In the genomic region with DNA sequence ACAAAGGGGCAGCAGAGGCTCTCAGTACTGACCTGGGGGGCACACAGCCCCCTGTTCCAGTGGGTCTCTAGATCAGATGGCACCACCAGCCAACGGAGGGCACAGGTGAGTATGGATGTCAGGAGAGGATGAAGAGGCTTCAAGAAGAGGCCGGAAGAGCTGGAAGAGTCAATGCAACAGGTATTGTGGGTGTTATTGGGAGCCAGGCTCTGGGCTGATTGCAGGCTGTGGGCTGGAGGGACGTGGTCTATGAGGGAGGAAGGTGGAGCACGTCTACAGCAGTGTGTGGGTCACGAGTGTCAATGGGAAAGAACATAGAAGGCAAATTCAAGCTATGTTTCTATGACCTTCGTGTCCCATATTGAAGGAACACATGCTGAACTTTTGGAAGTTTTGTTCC, we compare ENCODE assay signal across 18 cellular contexts. TPM values are rescaled to one million over a fixed set of nuclear protein-coding genes. Genes with fewer than 3 reads are reported as not detected.
DNase-seq lines count a peak whose midpoint lies in the region; ATAC-seq and TF ChIP-seq lines count a peak whose summit lies in the region.
"Had no signal": no experiment of that assay in that cellular context is flagged by ENCODE, and none has a peak within 500 bp of the region (broad histone marks: within the 10 kb centered on the region; RNA-seq: fewer than 3 reads in every experiment).

No MANE protein-coding gene starts in this region.

- TF ChIP-seq CTCF in Peyer's patch (IDR thresholded peaks at IDR 0.05) (no peak), endodermal cell (conservative IDR thresholded peaks at IDR 0.05) (no peak), neural progenitor cell (IDR thresholded peaks at IDR 0.05) (no peak)

- TF ChIP-seq POLR2A in Peyer's patch (IDR thresholded peaks at IDR 0.05): no peak

- no peaks in the 10 kb centered on the region for H3K27me3 ChIP-seq in Peyer's patch
- peaks cover 38% of the 10 kb centered on the region for H3K27me3 ChIP-seq in endodermal cell (ENCODE audit: control insufficient read depth, insufficient read depth, low read length, poor library complexity, severe bottlenecking)
- H3K27me3 ChIP-seq in neural progenitor cell: peaks cover 10% of the 10 kb centered on the region

- no peak for DNase-seq in activated CD4-positive, alpha-beta T cell treated with anti-CD3 and anti-CD28 coated beads for 36 hours
- no peak for DNase-seq in activated CD4-positive, alpha-beta T cell treated with anti-CD3 and anti-CD28 coated beads for 48 hours
- DNase-seq in Peyer's patch: no peak
- DNase-seq in endodermal cell: peak; percentile 17
- DNase-seq in stimulated activated effector memory CD8-positive, alpha-beta T cell treated with anti-CD3 and anti-CD28 coated beads, Interleukin-12 subunit alpha, Interleukin-12 subunit beta, amount 100 ng/mL, for 72 hours (ENCODE audit: low spot score in 2 of 2): peak in 1 of 2 donors; percentile 49
- no peak for DNase-seq in dedifferentiated amniotic fluid mesenchymal stem cell (ENCODE audit: extremely low spot score)
- DNase-seq in neural progenitor cell (ENCODE audit: low spot score): no peak
- no peak for DNase-seq in ecto neural progenitor cell (ENCODE audit: low spot score)
- DNase-seq: COR-L47; NCI-H187 treated with DMSO at 0.1 percent for 48 hours; NCI-H526; PC-9; psoas muscle; stimulated activated CD4-positive, alpha-beta T cell treated with anti-CD3 and anti-CD28 coated beads, Interleukin-15, amount 100 ng/mL, for 24 hours had no signal

- peaks cover 6% of the 10 kb centered on the region for H3K36me3 Mint-ChIP-seq in activated CD4-positive, alpha-beta T cell treated with anti-CD3 and anti-CD28 coated beads for 36 hours (ENCODE audit: low read depth)
- H3K36me3 Mint-ChIP-seq in endodermal cell (ENCODE audit: low read depth) (no peaks in the 10 kb centered on the region), neural progenitor cell (no peaks in the 10 kb centered on the region)
- H3K36me3 Mint-ChIP-seq in stimulated activated effector memory CD8-positive, alpha-beta T cell treated with anti-CD3 and anti-CD28 coated beads, Interleukin-12 subunit alpha, Interleukin-12 subunit beta, amount 100 ng/mL, for 72 hours: peaks cover 6% of the 10 kb centered on the region

- POLR2A ChIA-PET in activated CD4-positive, alpha-beta T cell treated with anti-CD3 and anti-CD28 coated beads for 36 hours (lab: Charles Lee): interaction anchor here (0.9 to 1.7 kb wide), 2 partner anchors 15 to 19 kb away, joined by 3 to 8 read pairs; partner anchors contain the start of gene TAGAP

- intact Hi-C loops in activated CD4-positive, alpha-beta T cell treated with anti-CD3 and anti-CD28 coated beads for 36 hours (cut with DNase I, micrococcal nuclease): loop anchor here in 1 of 2 experiments (2.0 kb wide), 1 partner anchor 13 kb away; no protein-coding TSS in a partner anchor

- peaks cover 6% of the 10 kb centered on the region for H3K9me3 Mint-ChIP-seq in activated CD4-positive, alpha-beta T cell treated with anti-CD3 and anti-CD28 coated beads for 36 hours (ENCODE audit: low read depth)
- H3K9me3 Mint-ChIP-seq in endodermal cell (no peaks in the 10 kb centered on the region), neural progenitor cell (no peaks in the 10 kb centered on the region)
- H3K9me3 Mint-ChIP-seq in stimulated activated effector memory CD8-positive, alpha-beta T cell treated with anti-CD3 and anti-CD28 coated beads, Interleukin-12 subunit alpha, Interleukin-12 subunit beta, amount 100 ng/mL, for 72 hours: no peaks in the 10 kb centered on the region

- CTCF ChIA-PET in activated CD4-positive, alpha-beta T cell treated with anti-CD3 and anti-CD28 coated beads for 36 hours (lab: Charles Lee): interaction anchor here (0.6 to 2.7 kb wide), 14 partner anchors 9 to 55 kb away, joined by 3 to 13 read pairs (median 4); partner anchors contain the start of gene TAGAP

- H3K4me3 Mint-ChIP-seq in activated CD4-positive, alpha-beta T cell treated with anti-CD3 and anti-CD28 coated beads for 36 hours: no peak overlapping the region
- H3K4me3 Mint-ChIP-seq in endodermal cell: no peak overlapping the region
- H3K4me3 Mint-ChIP-seq in stimulated activated effector memory CD8-positive, alpha-beta T cell treated with anti-CD3 and anti-CD28 coated beads, Interleukin-12 subunit alpha, Interleukin-12 subunit beta, amount 100 ng/mL, for 72 hours: peak overlapping the region; percentile 45
- H3K4me3 Mint-ChIP-seq in neural progenitor cell: no peak overlapping the region

- H3K79me2 ChIP-seq in neural progenitor cell (ENCODE audit: low read depth): no peaks in the 10 kb centered on the region

- H3K27me3 Mint-ChIP-seq in activated CD4-positive, alpha-beta T cell treated with anti-CD3 and anti-CD28 coated beads for 36 hours: no peaks in the 10 kb centered on the region
- H3K27me3 Mint-ChIP-seq in endodermal cell (ENCODE audit: insufficient read depth) (peaks cover 58% of the 10 kb centered on the region), neural progenitor cell (ENCODE audit: insufficient read depth, low read depth) (peaks cover 2% of the 10 kb centered on the region)

- no peaks in the 10 kb centered on the region for H3F3A ChIP-seq in neural progenitor cell (ENCODE audit: low read depth)

- H3K4me1 Mint-ChIP-seq in activated CD4-positive, alpha-beta T cell treated with anti-CD3 and anti-CD28 coated beads for 36 hours: peaks cover 94% of the 10 kb centered on the region
- H3K4me1 Mint-ChIP-seq in endodermal cell: peaks cover 4% of the 10 kb centered on the region
- H3K4me1 Mint-ChIP-seq in stimulated activated effector memory CD8-positive, alpha-beta T cell treated with anti-CD3 and anti-CD28 coated beads, Interleukin-12 subunit alpha, Interleukin-12 subunit beta, amount 100 ng/mL, for 72 hours: peaks cover 88% of the 10 kb centered on the region
- no peaks in the 10 kb centered on the region for H3K4me1 Mint-ChIP-seq in neural progenitor cell

- peak overlapping the region; percentile 94 for H3K27ac Mint-ChIP-seq in activated CD4-positive, alpha-beta T cell treated with anti-CD3 and anti-CD28 coated beads for 36 hours
- H3K27ac Mint-ChIP-seq in endodermal cell (no peak overlapping the region), neural progenitor cell (no peak overlapping the region)
- peak overlapping the region; percentile 87 for H3K27ac Mint-ChIP-seq in stimulated activated effector memory CD8-positive, alpha-beta T cell treated with anti-CD3 and anti-CD28 coated beads, Interleukin-12 subunit alpha, Interleukin-12 subunit beta, amount 100 ng/mL, for 72 hours

- H3K4me3 ChIP-seq in Peyer's patch (no peak overlapping the region), endodermal cell (ENCODE audit: low read length) (no peak overlapping the region), neural progenitor cell (no peak overlapping the region)
- H3K4me3 ChIP-seq: PC-9, psoas muscle, thoracic aorta had no signal

- H3K36me3 ChIP-seq in Peyer's patch: no peaks in the 10 kb centered on the region
- H3K36me3 ChIP-seq in endodermal cell (ENCODE audit: control insufficient read depth, insufficient read depth, low read length): no peaks in the 10 kb centered on the region
- no peaks in the 10 kb centered on the region for H3K36me3 ChIP-seq in neural progenitor cell
- H3K36me3 ChIP-seq: thoracic aorta had no signal

- H3K9me3 ChIP-seq in Peyer's patch (no peaks in the 10 kb centered on the region), endodermal cell (ENCODE audit: control insufficient read depth, low read length) (no peaks in the 10 kb centered on the region), neural progenitor cell (ENCODE audit: low read depth) (no peaks in the 10 kb centered on the region)
- H3K9me3 ChIP-seq: psoas muscle, thoracic aorta had no signal

- H3K27ac ChIP-seq in Peyer's patch (peak overlapping the region; percentile 76 to 88 (median 80)), endodermal cell (ENCODE audit: low read depth, low read length) (no peak overlapping the region), neural progenitor cell (no peak overlapping the region)
- H3K27ac ChIP-seq: PC-9, psoas muscle had no signal

- no peak overlapping the region for H3K9ac ChIP-seq in endodermal cell (ENCODE audit: extremely low read depth, low read length, poor library complexity, severe bottlenecking)
- H3K9ac ChIP-seq in neural progenitor cell: no peak overlapping the region

- H2AFZ ChIP-seq in neural progenitor cell (replicated peaks): no peak overlapping the region
- H2AFZ ChIP-seq: PC-9 had no signal

- H3K4me2 ChIP-seq in neural progenitor cell: no peak overlapping the region
- H3K4me2 ChIP-seq: PC-9 had no signal

- WGBS in endodermal cell (ENCODE audit: insufficient coverage in 1 of 2, insufficient read length in 1 of 2), 2 experiments: 89 to 90% methylated on average over 3 to 6 of the region's 6 CpGs

- H3K4me1 ChIP-seq in Peyer's patch (peaks cover 0 to 18% (median 5%) of the 10 kb centered on the region in 4 donors), endodermal cell (ENCODE audit: control insufficient read depth, insufficient read depth, low read length) (no peaks in the 10 kb centered on the region), neural progenitor cell (no peaks in the 10 kb centered on the region)
- H3K4me1 ChIP-seq: psoas muscle had no signal

- ATAC-seq in activated CD4-positive, alpha-beta T cell treated with anti-CD3 and anti-CD28 coated beads for 36 hours: no peak
- ATAC-seq in stimulated activated effector memory CD8-positive, alpha-beta T cell treated with anti-CD3 and anti-CD28 coated beads, Interleukin-12 subunit alpha, Interleukin-12 subunit beta, amount 100 ng/mL, for 72 hours: no peak
- ATAC-seq: activated CD4-positive, CD25-positive, alpha-beta regulatory T cell treated with anti-CD3 and anti-CD28 coated beads, Interleukin-2, amount 50 U/mL, for 24 hours; psoas muscle had no signal

- H4K20me1 ChIP-seq in neural progenitor cell (ENCODE audit: low read depth): no peaks in the 10 kb centered on the region

RNA-seq across cellular contexts. Expression of gene TAGAP, which starts 18.8 kb away (rescaled TPM):
- total RNA-seq in activated CD4-positive, alpha-beta T cell treated with anti-CD3 and anti-CD28 coated beads for 36 hours: 10 to 100 TPM; 44.8 to 51.0 TPM
- 10 to 100 TPM in 1 of 4 donors, 1 to 10 TPM in 3; 3.9 to 18.2 (median 5.4) TPM for total RNA-seq in Peyer's patch
- under 1 TPM in 1 of 2 donors, not detected in 1; 0.24 TPM for total RNA-seq in endodermal cell
- not detected for polyA plus RNA-seq in endodermal cell (2013, experiment 1 of 2)
- polyA plus RNA-seq in endodermal cell (2013, experiment 2 of 2): not detected
- not detected in 2 replicates for total RNA-seq in neural progenitor cell (ENCODE audit: low replicate concordance)
- total RNA-seq: A172, endothelial cell of umbilical vein, PC-9 had no signal
- polyA plus RNA-seq: endothelial cell of umbilical vein had no signal

Comparison
In these comparisons a context has a peak if more than half of its experiments do, and no peak if none do; other contexts are left out.
1. H3K27ac Mint-ChIP-seq: peak in activated CD4-positive, alpha-beta T cell treated with anti-CD3 and anti-CD28 coated beads for 36 hours (single experiment) and stimulated activated effector memory CD8-positive, alpha-beta T cell treated with anti-CD3 and anti-CD28 coated beads, Interleukin-12 subunit alpha, Interleukin-12 subunit beta, amount 100 ng/mL, for 72 hours (single experiment); none in endodermal cell (single experiment) and neural progenitor cell (single experiment).
2. H3K27ac ChIP-seq: peak in Peyer's patch (4 of 4); none in endodermal cell (single experiment) and neural progenitor cell (single experiment).